1 cellular context compared by ENCODE assay signal in the genomic region with DNA sequence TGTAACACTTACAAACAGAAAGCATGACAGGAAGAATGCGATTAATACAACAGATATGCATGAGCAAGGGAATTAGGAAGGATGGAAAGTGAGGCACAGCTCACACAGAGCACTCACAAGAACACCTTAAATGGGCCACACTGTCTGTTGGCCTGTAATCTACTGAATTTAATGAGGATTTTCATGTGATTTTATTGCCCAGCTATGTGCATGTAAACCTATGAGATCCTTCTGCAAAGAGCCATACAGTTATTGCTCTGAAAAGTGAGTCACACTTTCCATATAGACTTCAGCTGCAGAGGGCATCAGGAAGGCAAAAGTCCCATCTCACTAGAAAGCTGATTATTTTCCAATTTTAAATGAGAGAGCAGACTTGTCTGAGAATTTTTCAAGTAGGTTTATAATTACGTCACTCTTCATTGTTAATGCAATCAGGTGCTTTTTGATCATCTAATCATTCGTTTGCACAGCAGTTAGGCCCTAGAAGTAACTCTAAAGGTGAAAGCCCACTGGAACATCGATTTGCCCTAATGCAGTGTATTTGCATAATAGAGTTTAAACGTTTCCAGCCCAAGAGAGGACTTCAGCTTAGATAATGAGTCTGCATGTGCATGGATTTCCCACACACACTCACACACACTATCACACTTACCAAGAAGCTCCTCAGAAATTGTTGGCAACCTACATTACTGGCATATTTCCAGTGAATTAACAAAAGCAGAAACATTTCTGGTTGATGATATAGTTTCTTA.
TF ChIP-seq lines count a peak whose summit lies in the region.

No MANE protein-coding gene starts in this region.

TF ChIP-seq in K562, 482 proteins besides CTCF, POLR2A, EP300 and RAD21 (continued from another document):
- TF ChIP-seq DPF2 (IDR thresholded peaks at IDR 0.05): 0 out of 2 replicates have a peak, but pooled peaks have one; percentile 10
- no peak for TF ChIP-seq STAT5B (CRISPR knock-in tag; IDR thresholded peaks at IDR 0.05)
- TF ChIP-seq ZNF277 (CRISPR knock-in tag; IDR thresholded peaks at IDR 0.05; ENCODE audit: borderline replicate concordance): no peak
- no peak for TF ChIP-seq ZBTB7A (IDR thresholded peaks at IDR 0.05; ENCODE audit: borderline replicate concordance, control insufficient read depth, low read depth, low read length)
- TF ChIP-seq ATF3 (IDR thresholded peaks at IDR 0.05): peak; percentile 32
- no peak for TF ChIP-seq ATF3 (CRISPR knock-in tag; conservative IDR thresholded peaks at IDR 0.05)
- TF ChIP-seq, protein P1, sequence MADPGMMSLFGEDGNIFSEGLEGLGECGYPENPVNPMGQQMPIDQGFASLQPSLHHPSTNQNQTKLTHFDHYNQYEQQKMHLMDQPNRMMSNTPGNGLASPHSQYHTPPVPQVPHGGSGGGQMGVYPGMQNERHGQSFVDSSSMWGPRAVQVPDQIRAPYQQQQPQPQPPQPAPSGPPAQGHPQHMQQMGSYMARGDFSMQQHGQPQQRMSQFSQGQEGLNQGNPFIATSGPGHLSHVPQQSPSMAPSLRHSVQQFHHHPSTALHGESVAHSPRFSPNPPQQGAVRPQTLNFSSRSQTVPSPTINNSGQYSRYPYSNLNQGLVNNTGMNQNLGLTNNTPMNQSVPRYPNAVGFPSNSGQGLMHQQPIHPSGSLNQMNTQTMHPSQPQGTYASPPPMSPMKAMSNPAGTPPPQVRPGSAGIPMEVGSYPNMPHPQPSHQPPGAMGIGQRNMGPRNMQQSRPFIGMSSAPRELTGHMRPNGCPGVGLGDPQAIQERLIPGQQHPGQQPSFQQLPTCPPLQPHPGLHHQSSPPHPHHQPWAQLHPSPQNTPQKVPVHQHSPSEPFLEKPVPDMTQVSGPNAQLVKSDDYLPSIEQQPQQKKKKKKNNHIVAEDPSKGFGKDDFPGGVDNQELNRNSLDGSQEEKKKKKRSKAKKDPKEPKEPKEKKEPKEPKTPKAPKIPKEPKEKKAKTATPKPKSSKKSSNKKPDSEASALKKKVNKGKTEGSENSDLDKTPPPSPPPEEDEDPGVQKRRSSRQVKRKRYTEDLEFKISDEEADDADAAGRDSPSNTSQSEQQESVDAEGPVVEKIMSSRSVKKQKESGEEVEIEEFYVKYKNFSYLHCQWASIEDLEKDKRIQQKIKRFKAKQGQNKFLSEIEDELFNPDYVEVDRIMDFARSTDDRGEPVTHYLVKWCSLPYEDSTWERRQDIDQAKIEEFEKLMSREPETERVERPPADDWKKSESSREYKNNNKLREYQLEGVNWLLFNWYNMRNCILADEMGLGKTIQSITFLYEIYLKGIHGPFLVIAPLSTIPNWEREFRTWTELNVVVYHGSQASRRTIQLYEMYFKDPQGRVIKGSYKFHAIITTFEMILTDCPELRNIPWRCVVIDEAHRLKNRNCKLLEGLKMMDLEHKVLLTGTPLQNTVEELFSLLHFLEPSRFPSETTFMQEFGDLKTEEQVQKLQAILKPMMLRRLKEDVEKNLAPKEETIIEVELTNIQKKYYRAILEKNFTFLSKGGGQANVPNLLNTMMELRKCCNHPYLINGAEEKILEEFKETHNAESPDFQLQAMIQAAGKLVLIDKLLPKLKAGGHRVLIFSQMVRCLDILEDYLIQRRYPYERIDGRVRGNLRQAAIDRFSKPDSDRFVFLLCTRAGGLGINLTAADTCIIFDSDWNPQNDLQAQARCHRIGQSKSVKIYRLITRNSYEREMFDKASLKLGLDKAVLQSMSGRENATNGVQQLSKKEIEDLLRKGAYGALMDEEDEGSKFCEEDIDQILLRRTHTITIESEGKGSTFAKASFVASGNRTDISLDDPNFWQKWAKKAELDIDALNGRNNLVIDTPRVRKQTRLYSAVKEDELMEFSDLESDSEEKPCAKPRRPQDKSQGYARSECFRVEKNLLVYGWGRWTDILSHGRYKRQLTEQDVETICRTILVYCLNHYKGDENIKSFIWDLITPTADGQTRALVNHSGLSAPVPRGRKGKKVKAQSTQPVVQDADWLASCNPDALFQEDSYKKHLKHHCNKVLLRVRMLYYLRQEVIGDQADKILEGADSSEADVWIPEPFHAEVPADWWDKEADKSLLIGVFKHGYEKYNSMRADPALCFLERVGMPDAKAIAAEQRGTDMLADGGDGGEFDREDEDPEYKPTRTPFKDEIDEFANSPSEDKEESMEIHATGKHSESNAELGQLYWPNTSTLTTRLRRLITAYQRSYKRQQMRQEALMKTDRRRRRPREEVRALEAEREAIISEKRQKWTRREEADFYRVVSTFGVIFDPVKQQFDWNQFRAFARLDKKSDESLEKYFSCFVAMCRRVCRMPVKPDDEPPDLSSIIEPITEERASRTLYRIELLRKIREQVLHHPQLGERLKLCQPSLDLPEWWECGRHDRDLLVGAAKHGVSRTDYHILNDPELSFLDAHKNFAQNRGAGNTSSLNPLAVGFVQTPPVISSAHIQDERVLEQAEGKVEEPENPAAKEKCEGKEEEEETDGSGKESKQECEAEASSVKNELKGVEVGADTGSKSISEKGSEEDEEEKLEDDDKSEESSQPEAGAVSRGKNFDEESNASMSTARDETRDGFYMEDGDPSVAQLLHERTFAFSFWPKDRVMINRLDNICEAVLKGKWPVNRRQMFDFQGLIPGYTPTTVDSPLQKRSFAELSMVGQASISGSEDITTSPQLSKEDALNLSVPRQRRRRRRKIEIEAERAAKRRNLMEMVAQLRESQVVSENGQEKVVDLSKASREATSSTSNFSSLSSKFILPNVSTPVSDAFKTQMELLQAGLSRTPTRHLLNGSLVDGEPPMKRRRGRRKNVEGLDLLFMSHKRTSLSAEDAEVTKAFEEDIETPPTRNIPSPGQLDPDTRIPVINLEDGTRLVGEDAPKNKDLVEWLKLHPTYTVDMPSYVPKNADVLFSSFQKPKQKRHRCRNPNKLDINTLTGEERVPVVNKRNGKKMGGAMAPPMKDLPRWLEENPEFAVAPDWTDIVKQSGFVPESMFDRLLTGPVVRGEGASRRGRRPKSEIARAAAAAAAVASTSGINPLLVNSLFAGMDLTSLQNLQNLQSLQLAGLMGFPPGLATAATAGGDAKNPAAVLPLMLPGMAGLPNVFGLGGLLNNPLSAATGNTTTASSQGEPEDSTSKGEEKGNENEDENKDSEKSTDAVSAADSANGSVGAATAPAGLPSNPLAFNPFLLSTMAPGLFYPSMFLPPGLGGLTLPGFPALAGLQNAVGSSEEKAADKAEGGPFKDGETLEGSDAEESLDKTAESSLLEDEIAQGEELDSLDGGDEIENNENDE (IDR thresholded peaks at IDR 0.05; ENCODE audit: low read depth, low read length): no peak
- TF ChIP-seq ATF2 (CRISPR knock-in tag; IDR thresholded peaks at IDR 0.05): no peak
- TF ChIP-seq FOSL1 (tag; conservative IDR thresholded peaks at IDR 0.05): peak; percentile 68
- TF ChIP-seq, protein P2, sequence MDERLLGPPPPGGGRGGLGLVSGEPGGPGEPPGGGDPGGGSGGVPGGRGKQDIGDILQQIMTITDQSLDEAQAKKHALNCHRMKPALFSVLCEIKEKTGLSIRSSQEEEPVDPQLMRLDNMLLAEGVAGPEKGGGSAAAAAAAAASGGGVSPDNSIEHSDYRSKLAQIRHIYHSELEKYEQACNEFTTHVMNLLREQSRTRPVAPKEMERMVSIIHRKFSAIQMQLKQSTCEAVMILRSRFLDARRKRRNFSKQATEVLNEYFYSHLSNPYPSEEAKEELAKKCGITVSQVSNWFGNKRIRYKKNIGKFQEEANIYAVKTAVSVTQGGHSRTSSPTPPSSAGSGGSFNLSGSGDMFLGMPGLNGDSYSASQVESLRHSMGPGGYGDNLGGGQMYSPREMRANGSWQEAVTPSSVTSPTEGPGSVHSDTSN (CRISPR knock-in tag; IDR thresholded peaks at IDR 0.05; ENCODE audit: low read depth): no peak
- TF ChIP-seq, protein P2 (tag; conservative IDR thresholded peaks at IDR 0.05; ENCODE audit: low read depth): no peak
- TF ChIP-seq ZNF778 (CRISPR knock-in tag; IDR thresholded peaks at IDR 0.05): no peak
- TF ChIP-seq CC2D1A (IDR thresholded peaks at IDR 0.05): no peak
- no peak for TF ChIP-seq ZNF212 (CRISPR knock-in tag; IDR thresholded peaks at IDR 0.05)
- TF ChIP-seq CBX5 (IDR thresholded peaks at IDR 0.05; ENCODE audit: borderline replicate concordance, low read depth): no peak
- no peak for TF ChIP-seq ELF2 (CRISPR knock-in tag; IDR thresholded peaks at IDR 0.05)
- TF ChIP-seq ZNF184 (CRISPR knock-in tag; IDR thresholded peaks at IDR 0.05): no peak
- TF ChIP-seq ZNF316 (IDR thresholded peaks at IDR 0.05): no peak
